Comparison of ENCODE assay signal across 7 cellular contexts in the genomic region with DNA sequence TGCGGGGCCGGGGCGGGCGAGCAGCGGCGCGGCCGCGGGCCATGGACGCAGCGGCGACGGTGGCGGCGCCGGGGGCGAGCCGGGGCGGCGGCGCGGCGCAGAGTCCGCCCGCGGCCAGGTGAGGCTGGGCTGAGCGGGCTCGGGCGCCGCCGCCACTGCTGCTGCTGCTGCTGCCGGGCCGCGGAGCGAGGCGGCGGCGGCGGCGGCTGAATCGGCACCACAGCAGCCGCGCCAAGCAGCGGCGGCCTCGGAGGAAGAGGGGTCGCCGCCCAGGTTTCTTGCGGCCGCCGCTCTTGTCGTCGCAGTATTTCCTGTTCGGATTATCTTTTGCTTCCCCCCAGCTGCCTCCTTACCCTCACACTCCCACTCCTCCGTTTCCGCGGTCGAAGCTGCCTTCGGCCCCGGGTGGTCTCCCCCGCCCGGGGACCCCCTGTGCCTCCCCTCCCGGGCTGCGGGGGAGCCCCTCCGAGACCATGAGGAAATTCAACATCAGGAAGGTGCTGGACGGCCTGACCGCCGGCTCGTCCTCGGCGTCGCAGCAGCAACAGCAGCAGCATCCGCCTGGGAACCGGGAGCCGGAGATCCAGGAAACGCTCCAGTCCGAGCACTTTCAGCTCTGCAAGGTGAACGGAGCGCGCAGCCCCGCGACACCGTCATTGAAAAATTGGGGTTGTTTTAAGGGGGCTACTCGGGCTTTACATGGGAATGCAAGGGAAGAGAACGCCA. TPM values are rescaled to one million over a fixed set of nuclear protein-coding genes. Genes with fewer than 3 reads are reported as not detected.
DNase-seq lines count a peak whose midpoint lies in the region; ATAC-seq and TF ChIP-seq lines count a peak whose summit lies in the region.

Gene STXBP5, plus strand, starts transcription at position 358 of the 726 bp plus-strand sequence. Its CDS starts 116 bp downstream, at position 474.

- peak within 1 kb of the TSS; percentile 90 for H3K4me3 Mint-ChIP-seq in activated CD4-positive, alpha-beta T cell treated with anti-CD3 and anti-CD28 coated beads for 36 hours

- H3K9me3 Mint-ChIP-seq in activated CD4-positive, alpha-beta T cell treated with anti-CD3 and anti-CD28 coated beads for 36 hours (ENCODE audit: low read depth) = no peaks in the 10 kb centered on the region

- DNase-seq in HCEC 1CT (peak; percentile 53), MM.1S (no peak), colonic mucosa (peak; percentile 63), left lobe of liver (ENCODE audit: low spot score) (peak; percentile 64)
- DNase-seq in activated CD4-positive, alpha-beta T cell treated with anti-CD3 and anti-CD28 coated beads for 36 hours = peak; percentile 62
- peak; percentile 21 to 27 for DNase-seq in stimulated activated CD4-positive, alpha-beta T cell treated with anti-CD3 and anti-CD28 coated beads, Interleukin-2, amount 100 ng/mL, for 48 hours

- H3K4me1 ChIP-seq in MM.1S (ENCODE audit: low read length) (no peaks in the 10 kb centered on the region), colonic mucosa (no peaks in the 10 kb centered on the region)

- no peaks in the 10 kb centered on the region for H3K9me2 ChIP-seq in MM.1S (replicated peaks; ENCODE audit: insufficient read depth, low read length)

- H3K27me3 ChIP-seq in MM.1S (replicated peaks; ENCODE audit: insufficient read depth, low read length) (no peaks in the 10 kb centered on the region), colonic mucosa (no peaks in the 10 kb centered on the region)

- POLR2A ChIA-PET in activated CD4-positive, alpha-beta T cell treated with anti-CD3 and anti-CD28 coated beads for 36 hours (lab: Charles Lee) = interaction anchor here (0.6 to 1.0 kb wide), 3 partner anchors 179 to 352 kb away, joined by 3 read pairs; no protein-coding TSS in a partner anchor

- intact Hi-C loops in activated CD4-positive, alpha-beta T cell treated with anti-CD3 and anti-CD28 coated beads for 36 hours (cut with DNase I, micrococcal nuclease) = loop anchor here (2.0 to 10.0 kb wide), 5 partner anchors 79 to 1387 kb away; partner anchors contain the start of gene SHPRH (in 1 of the 2)
- intact Hi-C loops in colonic mucosa (cut with DNase I) = no loop called here

- TF ChIP-seq CTCF in GM12875 (IDR thresholded peaks at IDR 0.05; ENCODE audit: borderline replicate concordance, insufficient read depth, low read depth, low read length) (no peak), MM.1S (IDR thresholded peaks at IDR 0.05; ENCODE audit: low read length) (no peak), colonic mucosa (IDR thresholded peaks at IDR 0.05) (no peak)

- peak; percentile 4 for ATAC-seq in activated CD4-positive, alpha-beta T cell treated with anti-CD3 and anti-CD28 coated beads for 36 hours
- peak; percentile 54 for ATAC-seq in left lobe of liver

- peaks cover 7% of the 10 kb centered on the region for H3K36me3 Mint-ChIP-seq in activated CD4-positive, alpha-beta T cell treated with anti-CD3 and anti-CD28 coated beads for 36 hours (ENCODE audit: low read depth)

- H3K36me3 ChIP-seq in MM.1S (replicated peaks; ENCODE audit: insufficient read depth, low read length) (no peaks in the 10 kb centered on the region), colonic mucosa (no peaks in the 10 kb centered on the region)

- peak within 1 kb of the TSS; percentile 66 for H3K9ac ChIP-seq in MM.1S (ENCODE audit: low read length)
- H3K9ac ChIP-seq in colonic mucosa (ENCODE audit: low read depth in 2 of 2, low read length in 2 of 2) = peak within 1 kb of the TSS; percentile 92 to 100

- H3K4me3 ChIP-seq in GM12875 (ENCODE audit: low read depth, low read length) = peak within 1 kb of the TSS; percentile 60
- H3K4me3 ChIP-seq in MM.1S (ENCODE audit: low read length) = peak within 1 kb of the TSS; percentile 87
- peak within 1 kb of the TSS; percentile 75 for H3K4me3 ChIP-seq in colonic mucosa

- H3K27ac Mint-ChIP-seq in activated CD4-positive, alpha-beta T cell treated with anti-CD3 and anti-CD28 coated beads for 36 hours = peak within 1 kb of the TSS; percentile 98

- H2AFZ ChIP-seq in MM.1S (ENCODE audit: low read length) = peak within 1 kb of the TSS; percentile 78

- peaks cover 31% of the 10 kb centered on the region for H3K4me1 Mint-ChIP-seq in activated CD4-positive, alpha-beta T cell treated with anti-CD3 and anti-CD28 coated beads for 36 hours

- peaks cover 12% of the 10 kb centered on the region for H3F3A ChIP-seq in MM.1S (ENCODE audit: insufficient read depth, low read length)

- H3K27ac ChIP-seq in MM.1S (ENCODE audit: low read length) = peak within 1 kb of the TSS; percentile 77
- H3K27ac ChIP-seq in colonic mucosa = peak within 1 kb of the TSS; percentile 97

- H4K20me1 ChIP-seq in MM.1S (ENCODE audit: insufficient read depth, low read length) = no peaks in the 10 kb centered on the region

- H3K4me2 ChIP-seq in MM.1S (ENCODE audit: low read depth, low read length) = peak within 1 kb of the TSS; percentile 85

- CTCF ChIA-PET in activated CD4-positive, alpha-beta T cell treated with anti-CD3 and anti-CD28 coated beads for 36 hours (lab: Charles Lee) = interaction anchor here (0.8 kb wide), 1 partner anchor 12 kb away, joined by 3 read pairs; no protein-coding TSS in a partner anchor

- no peaks in the 10 kb centered on the region for H3K79me2 ChIP-seq in MM.1S (ENCODE audit: low read length)

- H3K9me3 ChIP-seq in MM.1S (replicated peaks; ENCODE audit: insufficient read depth, low read length) (no peaks in the 10 kb centered on the region), colonic mucosa (no peaks in the 10 kb centered on the region)

- no peaks in the 10 kb centered on the region for H3K27me3 Mint-ChIP-seq in activated CD4-positive, alpha-beta T cell treated with anti-CD3 and anti-CD28 coated beads for 36 hours

RNA-seq across cellular contexts. Expression of gene STXBP5, which starts in this region (rescaled TPM):
- 10 to 100 TPM; 14.4 to 15.0 TPM for total RNA-seq in activated CD4-positive, alpha-beta T cell treated with anti-CD3 and anti-CD28 coated beads for 36 hours
- total RNA-seq in colonic mucosa (10 to 100 TPM; 45.8 to 52.3 TPM), left lobe of liver (3.7 TPM)
